1 cellular context compared by ENCODE assay signal in the genomic region with DNA sequence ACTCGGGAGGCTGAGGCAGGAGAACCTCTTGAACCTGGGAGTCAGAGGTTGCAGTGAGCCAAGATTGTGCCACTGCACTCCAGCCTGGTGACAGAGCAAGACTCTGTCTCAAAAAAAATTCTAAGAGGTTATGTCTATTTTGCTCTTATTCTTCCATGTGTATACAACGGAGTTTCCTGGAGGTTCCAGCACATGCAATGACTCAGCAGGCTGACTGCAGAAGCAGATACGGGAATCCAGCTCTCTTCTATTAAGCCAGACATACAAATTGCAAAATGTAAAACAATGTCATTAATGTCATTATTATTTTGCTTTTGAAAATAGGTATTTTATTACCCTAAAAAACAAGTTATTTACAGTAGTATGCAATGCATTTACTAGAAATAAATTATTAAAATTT.
TF ChIP-seq lines count a peak whose summit lies in the region.

No MANE protein-coding gene starts in this region.

TF ChIP-seq in IMR-90, 13 proteins besides CTCF, POLR2A, EP300 and RAD21:
- no peak for TF ChIP-seq CHD1 (IDR thresholded peaks at IDR 0.05; ENCODE audit: low read depth, low read length)
- peak; percentile 69; the same call in 1 of the 2 replicates for TF ChIP-seq BHLHE40 (IDR thresholded peaks at IDR 0.05; ENCODE audit: low read depth, low read length)
- TF ChIP-seq NFE2L2 (IDR thresholded peaks at IDR 0.05; ENCODE audit: low read depth, low read length): peak; percentile 91
- no peak for TF ChIP-seq RFX5 (IDR thresholded peaks at IDR 0.05; ENCODE audit: low read depth, low read length)
- TF ChIP-seq, protein P1, sequence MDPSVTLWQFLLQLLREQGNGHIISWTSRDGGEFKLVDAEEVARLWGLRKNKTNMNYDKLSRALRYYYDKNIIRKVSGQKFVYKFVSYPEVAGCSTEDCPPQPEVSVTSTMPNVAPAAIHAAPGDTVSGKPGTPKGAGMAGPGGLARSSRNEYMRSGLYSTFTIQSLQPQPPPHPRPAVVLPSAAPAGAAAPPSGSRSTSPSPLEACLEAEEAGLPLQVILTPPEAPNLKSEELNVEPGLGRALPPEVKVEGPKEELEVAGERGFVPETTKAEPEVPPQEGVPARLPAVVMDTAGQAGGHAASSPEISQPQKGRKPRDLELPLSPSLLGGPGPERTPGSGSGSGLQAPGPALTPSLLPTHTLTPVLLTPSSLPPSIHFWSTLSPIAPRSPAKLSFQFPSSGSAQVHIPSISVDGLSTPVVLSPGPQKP (IDR thresholded peaks at IDR 0.05; ENCODE audit: borderline replicate concordance, low read depth, low read length): no peak
- TF ChIP-seq MXI1 (IDR thresholded peaks at IDR 0.05; ENCODE audit: borderline replicate concordance, low read depth, low read length): peak; percentile 84; the same call in 1 of the 2 replicates
- peak; percentile 40 for TF ChIP-seq MAFK (IDR thresholded peaks at IDR 0.05; ENCODE audit: low read depth, low read length)
- no peak for TF ChIP-seq FOS (IDR thresholded peaks at IDR 0.05; ENCODE audit: low read depth, low read length)
- TF ChIP-seq MAZ (IDR thresholded peaks at IDR 0.05; ENCODE audit: borderline replicate concordance, low read depth, low read length): no peak
- TF ChIP-seq SMC3 (IDR thresholded peaks at IDR 0.05; ENCODE audit: low read depth, low read length): no peak
